ENCODE assay signal across 19 cellular contexts in the genomic region with DNA sequence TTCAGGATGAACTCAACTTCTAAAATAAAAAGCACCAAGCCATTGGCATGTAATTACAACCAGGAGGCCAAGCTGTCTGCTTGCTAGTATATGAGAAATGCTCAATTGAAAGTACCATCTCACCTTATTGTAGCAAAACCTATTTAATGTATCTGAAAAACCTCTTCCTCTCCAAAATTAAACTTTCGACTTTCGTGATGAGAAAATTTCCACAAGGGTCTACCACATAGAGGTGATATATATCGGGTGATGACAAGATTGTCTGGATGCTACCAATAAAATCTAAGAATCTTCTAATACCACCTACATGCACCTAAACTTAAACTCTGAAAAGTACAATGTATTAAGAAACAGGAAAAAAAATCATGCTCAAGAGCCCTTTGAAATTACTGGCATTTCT.
DNase-seq lines count a peak whose midpoint lies in the region; ATAC-seq and FAIRE-seq lines count a peak whose summit lies in the region.
"Had no signal": no experiment of that assay in that cellular context is flagged by ENCODE, and none has a peak within 500 bp of the region (broad histone marks: within the 10 kb centered on the region; RNA-seq: fewer than 3 reads in every experiment).

No MANE protein-coding gene starts in this region.

- peak overlapping the region; percentile 38 to 62 (median 56) for H3K27ac Mint-ChIP-seq in CD4-positive, CD25-positive, alpha-beta regulatory T cell
- H3K27ac Mint-ChIP-seq in activated T-helper 1 cell treated with anti-CD3 and anti-CD28 coated beads, Interleukin-12 subunit alpha, Interleukin-12 subunit beta, Interleukin-2, Interleukin-4 antibody, amounts not matched to agents 30 ng/mL and 10 ng/mL and 1 ng/mL, durations not matched to agents 14 hours and 24 hours and 36 hours, result peak overlapping the region; percentile 90
- H3K27ac Mint-ChIP-seq: B cell had no signal

- intact Hi-C loops in activated T-helper 1 cell treated with anti-CD3 and anti-CD28 coated beads, Interleukin-12 subunit alpha, Interleukin-12 subunit beta, Interleukin-2, Interleukin-4 antibody, amounts not matched to agents 30 ng/mL and 10 ng/mL and 1 ng/mL, durations not matched to agents 14 hours and 24 hours and 36 hours (cut with micrococcal nuclease), result loop anchor here (5.0 kb wide), 2 partner anchors 175 to 365 kb away; no protein-coding TSS in a partner anchor

- no peak overlapping the region for H4K8ac ChIP-seq in mesenchymal stem cell (ENCODE audit: low read length)

- no peaks in the 10 kb centered on the region for H3K9me3 Mint-ChIP-seq in CD4-positive, CD25-positive, alpha-beta regulatory T cell
- no peaks in the 10 kb centered on the region for H3K9me3 Mint-ChIP-seq in activated T-helper 1 cell treated with anti-CD3 and anti-CD28 coated beads, Interleukin-12 subunit alpha, Interleukin-12 subunit beta, Interleukin-2, Interleukin-4 antibody, amounts not matched to agents 30 ng/mL and 10 ng/mL and 1 ng/mL, durations not matched to agents 14 hours and 24 hours and 36 hours
- H3K9me3 Mint-ChIP-seq: naive B cell had no signal

- peaks cover 40 to 67% (median 59%) of the 10 kb centered on the region in 4 donors for H3K4me1 Mint-ChIP-seq in CD4-positive, CD25-positive, alpha-beta regulatory T cell
- H3K4me1 Mint-ChIP-seq in activated T-helper 1 cell treated with anti-CD3 and anti-CD28 coated beads, Interleukin-12 subunit alpha, Interleukin-12 subunit beta, Interleukin-2, Interleukin-4 antibody, amounts not matched to agents 30 ng/mL and 10 ng/mL and 1 ng/mL, durations not matched to agents 14 hours and 24 hours and 36 hours (ENCODE audit: low read depth), result peaks cover 94% of the 10 kb centered on the region

- peak overlapping the region; percentile 3 for H3K9ac ChIP-seq in mesenchymal stem cell (ENCODE audit: low read length)

- no peak overlapping the region for H2AK5ac ChIP-seq in mesenchymal stem cell (ENCODE audit: low read length, severe bottlenecking)

- no peaks in the 10 kb centered on the region for H3K27me3 ChIP-seq in CD4-positive, CD25-positive, alpha-beta regulatory T cell (ENCODE audit: control insufficient read depth, insufficient read depth, low read length)
- H3K27me3 ChIP-seq in mesenchymal stem cell (ENCODE audit: control insufficient read depth in 1 of 2, insufficient read depth in 1 of 2, low read length in 2 of 2) (no peaks in the 10 kb centered on the region), small intestine (ENCODE audit: control insufficient read depth in 2 of 2, insufficient read depth in 2 of 2, low read length in 2 of 2) (no peaks in the 10 kb centered on the region)
- H3K27me3 ChIP-seq: cardiac muscle cell had no signal

- no peak for ATAC-seq in CD4-positive, CD25-positive, alpha-beta regulatory T cell (ENCODE audit: low read depth in 2 of 2)
- no peak for ATAC-seq in HG03139 (IDR thresholded peaks at IDR 0.05; ENCODE audit: unreplicated experiment)
- ATAC-seq: Right ventricle myocardium inferior had no signal

- no peak overlapping the region for H3K14ac ChIP-seq in mesenchymal stem cell (ENCODE audit: low read length in 2 of 2)

- H3K9me3 ChIP-seq in CD4-positive, CD25-positive, alpha-beta regulatory T cell (ENCODE audit: control insufficient read depth in 2 of 2, low read length in 2 of 2), result no peaks in the 10 kb centered on the region
- H3K9me3 ChIP-seq in mesenchymal stem cell (ENCODE audit: control insufficient read depth, low read length) (no peaks in the 10 kb centered on the region), small intestine (ENCODE audit: control insufficient read depth, low read depth) (no peaks in the 10 kb centered on the region)
- H3K9me3 ChIP-seq: thoracic aorta had no signal

- H3K27me3 Mint-ChIP-seq in CD4-positive, CD25-positive, alpha-beta regulatory T cell, result no peaks in the 10 kb centered on the region
- no peaks in the 10 kb centered on the region for H3K27me3 Mint-ChIP-seq in activated T-helper 1 cell treated with anti-CD3 and anti-CD28 coated beads, Interleukin-12 subunit alpha, Interleukin-12 subunit beta, Interleukin-2, Interleukin-4 antibody, amounts not matched to agents 30 ng/mL and 10 ng/mL and 1 ng/mL, durations not matched to agents 14 hours and 24 hours and 36 hours (ENCODE audit: insufficient read depth)
- H3K27me3 Mint-ChIP-seq: B cell had no signal

- 100% methylated on average over 1 of the region's 3 CpGs for WGBS in mesenchymal stem cell
- 77 to 85% (median 79%) methylated on average over 3 of the region's 3 CpGs for WGBS in small intestine, 3 donors

- no peak overlapping the region for H2BK15ac ChIP-seq in mesenchymal stem cell (ENCODE audit: low read depth, poor library complexity, severe bottlenecking)

- peaks cover 42% of the 10 kb centered on the region for H3K4me1 ChIP-seq in CD4-positive, CD25-positive, alpha-beta regulatory T cell (ENCODE audit: control insufficient read depth, insufficient read depth, low read length, poor library complexity, severe bottlenecking)
- H3K4me1 ChIP-seq in mesenchymal stem cell (ENCODE audit: control insufficient read depth, insufficient read depth, low read depth, low read length) (peaks cover 8% of the 10 kb centered on the region), small intestine (ENCODE audit: control insufficient read depth in 2 of 2, insufficient read depth in 1 of 2, low read depth in 1 of 2, low read length in 1 of 2) (peaks cover 4 to 15% of the 10 kb centered on the region in 2 donors)

- H3K4ac ChIP-seq in mesenchymal stem cell (ENCODE audit: low read depth in 1 of 2, low read length in 2 of 2), result no peak overlapping the region

- no peak overlapping the region for H4K91ac ChIP-seq in mesenchymal stem cell (ENCODE audit: low read length)

- H2BK120ac ChIP-seq in mesenchymal stem cell (ENCODE audit: low read depth, low read length), result no peak overlapping the region

- no peak overlapping the region for H3K18ac ChIP-seq in mesenchymal stem cell (ENCODE audit: low read depth in 1 of 2, low read length in 2 of 2)

- H3K36me3 ChIP-seq in CD4-positive, CD25-positive, alpha-beta regulatory T cell (ENCODE audit: control insufficient read depth, insufficient read depth, low read length), result no peaks in the 10 kb centered on the region
- H3K36me3 ChIP-seq in mesenchymal stem cell (ENCODE audit: control insufficient read depth in 1 of 2, insufficient read depth in 2 of 2, low read depth in 1 of 2, low read length in 2 of 2), result no peaks in the 10 kb centered on the region
- H3K36me3 ChIP-seq in small intestine (ENCODE audit: control insufficient read depth in 2 of 2, insufficient read depth in 2 of 2, low read length in 2 of 2), result no peaks in the 10 kb centered on the region
- H3K36me3 ChIP-seq: cardiac muscle cell, thoracic aorta had no signal

- no peak overlapping the region for H3K23ac ChIP-seq in mesenchymal stem cell (ENCODE audit: low read length in 2 of 2)

- H3K79me1 ChIP-seq in mesenchymal stem cell (replicated peaks; ENCODE audit: low read length, poor library complexity, severe bottlenecking), result peaks cover 7% of the 10 kb centered on the region

- peaks cover 11% of the 10 kb centered on the region for H3K36me3 Mint-ChIP-seq in CD4-positive, CD25-positive, alpha-beta regulatory T cell
- peaks cover 42% of the 10 kb centered on the region for H3K36me3 Mint-ChIP-seq in activated T-helper 1 cell treated with anti-CD3 and anti-CD28 coated beads, Interleukin-12 subunit alpha, Interleukin-12 subunit beta, Interleukin-2, Interleukin-4 antibody, amounts not matched to agents 30 ng/mL and 10 ng/mL and 1 ng/mL, durations not matched to agents 14 hours and 24 hours and 36 hours (ENCODE audit: low read depth)
- H3K36me3 Mint-ChIP-seq: naive B cell had no signal

- no peak overlapping the region for H2BK12ac ChIP-seq in mesenchymal stem cell (ENCODE audit: low read length in 2 of 2)

- H3K4me2 ChIP-seq in mesenchymal stem cell (ENCODE audit: low read length, poor library complexity, severe bottlenecking), result no peak overlapping the region

- no peak for FAIRE-seq in small intestine (lab: Jason Lieb, UNC)
- FAIRE-seq: endothelial cell of umbilical vein had no signal

- peak overlapping the region in 2 of 4 donors; percentile 3 to 51 for H3K4me3 Mint-ChIP-seq in CD4-positive, CD25-positive, alpha-beta regulatory T cell
- peak overlapping the region; percentile 56 for H3K4me3 Mint-ChIP-seq in activated T-helper 1 cell treated with anti-CD3 and anti-CD28 coated beads, Interleukin-12 subunit alpha, Interleukin-12 subunit beta, Interleukin-2, Interleukin-4 antibody, amounts not matched to agents 30 ng/mL and 10 ng/mL and 1 ng/mL, durations not matched to agents 14 hours and 24 hours and 36 hours
- H3K4me3 Mint-ChIP-seq: B cell, naive B cell had no signal

- H3K27ac ChIP-seq in CD4-positive, CD25-positive, alpha-beta regulatory T cell (ENCODE audit: insufficient read depth, low read length, poor library complexity, severe bottlenecking), result no peak overlapping the region
- H3K27ac ChIP-seq in mesenchymal stem cell (ENCODE audit: low read length, poor library complexity, severe bottlenecking), result no peak overlapping the region
- no peak overlapping the region for H3K27ac ChIP-seq in small intestine (ENCODE audit: low read depth in 1 of 2, low read length in 1 of 2)
- H3K27ac ChIP-seq: cardiac muscle cell, thoracic aorta had no signal

- no peak for DNase-seq in CD4-positive, CD25-positive, alpha-beta regulatory T cell
- DNase-seq in DMS 273 treated with DMSO at 0.1 percent for 48 hours (lab: John Stamatoyannopoulos, UW) (peak; percentile 10), mesenchymal stem cell (no peak), SW480 (ENCODE audit: low spot score) (no peak), small intestine (no peak), dedifferentiated amniotic fluid mesenchymal stem cell (ENCODE audit: extremely low spot score) (no peak)
- no peak for DNase-seq in activated T-helper 1 cell treated with anti-CD3 and anti-CD28 coated beads, Interleukin-12 subunit alpha, Interleukin-12 subunit beta, Interleukin-2, Interleukin-4 antibody, amounts not matched to agents 30 ng/mL and 10 ng/mL and 1 ng/mL, durations not matched to agents 14 hours and 24 hours and 36 hours (ENCODE audit: low spot score)
- DNase-seq: activated CD4-positive, alpha-beta T cell treated with anti-CD3 and anti-CD28 coated beads, Interleukin-2, amount 50 U/mL, for 48 hours; activated naive CD4-positive, alpha-beta T cell treated with anti-CD3 and anti-CD28 coated beads, Interleukin-2, amount 50 U/mL, for 16 hours; foreskin melanocyte; naive B cell; NCI-H1436 treated with DMSO at 0.1 percent for 48 hours; NCI-H226 had no signal

- H2BK5ac ChIP-seq in mesenchymal stem cell (ENCODE audit: low read depth, low read length, poor library complexity, severe bottlenecking), result no peak overlapping the region

- H2AFZ ChIP-seq in mesenchymal stem cell (ENCODE audit: low read depth, low read length), result no peak overlapping the region

- peak overlapping the region; percentile 45 for H3K4me3 ChIP-seq in CD4-positive, CD25-positive, alpha-beta regulatory T cell (ENCODE audit: low read depth, low read length)
- H3K4me3 ChIP-seq in mesenchymal stem cell (ENCODE audit: insufficient read depth in 1 of 2, low read depth in 1 of 2, low read length in 2 of 2) (no peak overlapping the region), small intestine (ENCODE audit: low read depth in 1 of 2, low read length in 2 of 2) (no peak overlapping the region)
- H3K4me3 ChIP-seq: cardiac muscle cell, thoracic aorta had no signal
